In genomic region chr7:143240323-143241168, GRCh38 we compare ENCODE assay signal across 8 cellular contexts. TPM values are rescaled to one million over a fixed set of nuclear protein-coding genes. Genes with fewer than 3 reads are reported as not detected.
DNase-seq lines count a peak whose midpoint lies in the region; ATAC-seq and TF ChIP-seq lines count a peak whose summit lies in the region.

No MANE protein-coding gene starts in this region.

- H3K27me3 ChIP-seq in liver (ENCODE audit: control insufficient read depth in 4 of 4, insufficient read depth in 4 of 4, low read length in 3 of 4) = no peaks in the 10 kb centered on the region

- H3K4me1 ChIP-seq in liver (ENCODE audit: control insufficient read depth in 4 of 4, insufficient read depth in 4 of 4, low read length in 3 of 4) = peaks cover 2 to 19% (median 11%) of the 10 kb centered on the region in 4 donors

- H3K27ac Mint-ChIP-seq in activated B cell treated with CpG ODN at 0.5 μM for 24 hours (no peak overlapping the region), chondrocyte (ENCODE audit: unreplicated experiment) (peak overlapping the region; percentile 0)

- peak; percentile 68 for DNase-seq in AG09319 (ENCODE audit: extremely low read depth, low read depth)
- peak; percentile 53 for DNase-seq in NCI-H2196 treated with DMSO at 0.1 percent for 48 hours (lab: John Stamatoyannopoulos, UW; ENCODE audit: unreplicated experiment)
- no peak for DNase-seq in activated B cell treated with CpG ODN at 0.5 μM for 24 hours
- DNase-seq in chondrocyte (ENCODE audit: low spot score) = no peak
- peak; percentile 50 to 71 for DNase-seq in stimulated activated CD4-positive, alpha-beta T cell treated with anti-CD3 and anti-CD28 coated beads, Interleukin-4, amount 100 ng/mL, for 4 hours

- H3K9me3 Mint-ChIP-seq in activated B cell treated with CpG ODN at 0.5 μM for 24 hours (peaks cover 16% of the 10 kb centered on the region), chondrocyte (ENCODE audit: low read depth) (peaks cover 18% of the 10 kb centered on the region)

- H3K27me3 Mint-ChIP-seq in activated B cell treated with CpG ODN at 0.5 μM for 24 hours (peaks cover 14% of the 10 kb centered on the region), chondrocyte (ENCODE audit: low read depth) (peaks cover 2% of the 10 kb centered on the region)

- ATAC-seq in GM18861 (IDR thresholded peaks at IDR 0.05; ENCODE audit: unreplicated experiment) (peak; percentile 93), HG03097 (IDR thresholded peaks at IDR 0.05; ENCODE audit: low FRiP score, unreplicated experiment) (peak; percentile 85), activated B cell treated with CpG ODN at 0.5 μM for 24 hours (ENCODE audit: low read depth) (peak; percentile 98)

- intact Hi-C loops in activated B cell treated with CpG ODN at 0.5 μM for 24 hours (cut with micrococcal nuclease) = loop anchor here (1.0 to 10.0 kb wide), 10 partner anchors 17 to 1154 kb away; partner anchors contain the start of genes CASP2, EPHA1 and FAM131B

- CTCF ChIA-PET in activated B cell treated with CpG ODN at 0.5 μM for 24 hours (lab: Charles Lee) = interaction anchor here (0.6 to 4.3 kb wide), 46 partner anchors 8 to 1197 kb away, joined by 3 to 118 read pairs (median 5); partner anchors contain the start of genes CASP2, EPHA1 and GSTK1

- POLR2A ChIA-PET in activated B cell treated with CpG ODN at 0.5 μM for 24 hours (lab: Charles Lee) = interaction anchor here (1.3 to 1.5 kb wide), 2 partner anchors 23 to 140 kb away, joined by 4 to 10 read pairs; partner anchors contain the start of gene GSTK1

- H3K36me3 ChIP-seq in liver (ENCODE audit: control insufficient read depth in 4 of 4, insufficient read depth in 3 of 4, low read depth in 1 of 4, low read length in 3 of 4) = no peaks in the 10 kb centered on the region

- peak; percentile 91 to 97 for TF ChIP-seq RAD21 in liver (IDR thresholded peaks at IDR 0.05)

- peak overlapping the region in 2 of 3 donors; percentile 8 to 22 for H3K4me3 ChIP-seq in liver (ENCODE audit: low read depth in 1 of 3, low read length in 3 of 3)

- TF ChIP-seq CTCF in AG09319 (IDR thresholded peaks at IDR 0.05; ENCODE audit: low read depth, low read length) (peak; percentile 95), activated B cell treated with CpG ODN at 0.5 μM for 24 hours (IDR thresholded peaks at IDR 0.05) (peak; percentile 51), chondrocyte (IDR thresholded peaks at IDR 0.05) (peak; percentile 97), liver (IDR thresholded peaks at IDR 0.05; ENCODE audit: low read depth, low read length, missing input control) (peak; percentile 92)

- peaks cover 5% of the 10 kb centered on the region for H3K4me1 Mint-ChIP-seq in activated B cell treated with CpG ODN at 0.5 μM for 24 hours
- H3K4me1 Mint-ChIP-seq in chondrocyte (ENCODE audit: low read depth) = peaks cover 18% of the 10 kb centered on the region

- H3K4me3 Mint-ChIP-seq in activated B cell treated with CpG ODN at 0.5 μM for 24 hours = no peak overlapping the region
- H3K4me3 Mint-ChIP-seq in chondrocyte (ENCODE audit: unreplicated experiment) = no peak overlapping the region

- H3K27ac ChIP-seq in liver (ENCODE audit: low read depth in 1 of 2, low read length in 2 of 2) = peak overlapping the region; percentile 29 to 73

- H3K36me3 Mint-ChIP-seq in activated B cell treated with CpG ODN at 0.5 μM for 24 hours (ENCODE audit: low read depth) (no peaks in the 10 kb centered on the region), chondrocyte (ENCODE audit: low read depth) (peaks cover 9% of the 10 kb centered on the region)

- 7% methylated on average over 8 of the region's 8 CpGs for WGBS in liver

- H3K9me3 ChIP-seq in liver (ENCODE audit: control insufficient read depth in 4 of 4, low read length in 3 of 4) = peaks cover 0 to 2% (median under 1%) of the 10 kb centered on the region in 4 donors

- H3K9ac ChIP-seq in liver (ENCODE audit: low read depth in 1 of 2, low read length in 2 of 2) = peak overlapping the region in 1 of 2 donors; percentile 39

TF ChIP-seq in liver, 16 proteins besides CTCF, POLR2A, EP300 and RAD21:
- TF ChIP-seq GABPA (IDR thresholded peaks at IDR 0.05 in 1 of 2, conservative IDR thresholded peaks at IDR 0.05 in 1 of 2) = no peak
- peak; percentile 64 to 68 for TF ChIP-seq RXRA (IDR thresholded peaks at IDR 0.05)
- peak; percentile 5 for TF ChIP-seq FOXA2 (IDR thresholded peaks at IDR 0.05)
- no peak for TF ChIP-seq EGR1 (IDR thresholded peaks at IDR 0.05; ENCODE audit: low read depth in 2 of 2)
- peak; percentile 83 for TF ChIP-seq ATF3 (IDR thresholded peaks at IDR 0.05)
- TF ChIP-seq HNF4A (conservative IDR thresholded peaks at IDR 0.05) = peak; percentile 83 to 88
- TF ChIP-seq FOXA1 (IDR thresholded peaks at IDR 0.05) = no peak
- TF ChIP-seq HNF4G (IDR thresholded peaks at IDR 0.05) = peak; percentile 58
- TF ChIP-seq YY1 (IDR thresholded peaks at IDR 0.05) = no peak
- TF ChIP-seq REST (IDR thresholded peaks at IDR 0.05) = no peak
- TF ChIP-seq, protein P1, sequence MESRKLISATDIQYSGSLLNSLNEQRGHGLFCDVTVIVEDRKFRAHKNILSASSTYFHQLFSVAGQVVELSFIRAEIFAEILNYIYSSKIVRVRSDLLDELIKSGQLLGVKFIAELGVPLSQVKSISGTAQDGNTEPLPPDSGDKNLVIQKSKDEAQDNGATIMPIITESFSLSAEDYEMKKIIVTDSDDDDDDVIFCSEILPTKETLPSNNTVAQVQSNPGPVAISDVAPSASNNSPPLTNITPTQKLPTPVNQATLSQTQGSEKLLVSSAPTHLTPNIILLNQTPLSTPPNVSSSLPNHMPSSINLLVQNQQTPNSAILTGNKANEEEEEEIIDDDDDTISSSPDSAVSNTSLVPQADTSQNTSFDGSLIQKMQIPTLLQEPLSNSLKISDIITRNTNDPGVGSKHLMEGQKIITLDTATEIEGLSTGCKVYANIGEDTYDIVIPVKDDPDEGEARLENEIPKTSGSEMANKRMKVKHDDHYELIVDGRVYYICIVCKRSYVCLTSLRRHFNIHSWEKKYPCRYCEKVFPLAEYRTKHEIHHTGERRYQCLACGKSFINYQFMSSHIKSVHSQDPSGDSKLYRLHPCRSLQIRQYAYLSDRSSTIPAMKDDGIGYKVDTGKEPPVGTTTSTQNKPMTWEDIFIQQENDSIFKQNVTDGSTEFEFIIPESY (IDR thresholded peaks at IDR 0.05) = no peak
- TF ChIP-seq JUND (IDR thresholded peaks at IDR 0.05) = peak; percentile 26 to 44
- TF ChIP-seq, protein P2, sequence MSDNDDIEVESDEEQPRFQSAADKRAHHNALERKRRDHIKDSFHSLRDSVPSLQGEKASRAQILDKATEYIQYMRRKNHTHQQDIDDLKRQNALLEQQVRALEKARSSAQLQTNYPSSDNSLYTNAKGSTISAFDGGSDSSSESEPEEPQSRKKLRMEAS (IDR thresholded peaks at IDR 0.05) = no peak
- no peak for TF ChIP-seq NR2F2 (IDR thresholded peaks at IDR 0.05)
- no peak for TF ChIP-seq TAF1 (conservative IDR thresholded peaks at IDR 0.05)
- peak; percentile 72 for TF ChIP-seq SP1 (IDR thresholded peaks at IDR 0.05)

RNA-seq across cellular contexts. Expression of gene TAS2R40, which starts 18.7 kb away (rescaled TPM):
- total RNA-seq in activated B cell treated with CpG ODN at 0.5 μM for 24 hours (not detected in 2 replicates), chondrocyte (not detected in 3 replicates), liver (not detected)
- not detected for polyA plus RNA-seq in liver

RNA-seq across cellular contexts. Expression of gene GSTK1, which starts 22.7 kb away (rescaled TPM):
- total RNA-seq in activated B cell treated with CpG ODN at 0.5 μM for 24 hours (144 and 150 TPM in 2 replicates), chondrocyte (70.1 to 79.6 TPM (median 79.4 TPM) in 3 replicates), liver (100 to 1,000 TPM in 1 of 2 donors, 10 to 100 TPM in 1; 98.9 to 178 TPM)
- polyA plus RNA-seq in liver = 100 to 1,000 TPM; 195 to 253 TPM

RNA-seq across cellular contexts. Expression of gene TMEM139, which starts 44.2 kb away (rescaled TPM):
- total RNA-seq in activated B cell treated with CpG ODN at 0.5 μM for 24 hours = 0.34 and 0.47 TPM in 2 replicates
- total RNA-seq in chondrocyte = not detected in 3 replicates
- total RNA-seq in liver = 1 to 10 TPM; 3.0 to 3.9 TPM
- polyA plus RNA-seq in liver = 1 to 10 TPM; 7.0 to 8.6 TPM

RNA-seq across cellular contexts. Expression of gene CASP2, which starts 47.6 kb away (rescaled TPM):
- total RNA-seq in activated B cell treated with CpG ODN at 0.5 μM for 24 hours (59.5 and 62.2 TPM in 2 replicates), chondrocyte (28.7 to 31.5 TPM (median 30.3 TPM) in 3 replicates), liver (10 to 100 TPM in 1 of 2 donors, 1 to 10 TPM in 1; 4.5 to 11.3 TPM)
- polyA plus RNA-seq in liver = 1 to 10 TPM; 3.4 to 3.7 TPM

RNA-seq across cellular contexts. Expression of gene TAS2R39, which starts 57.3 kb away (rescaled TPM):
- total RNA-seq in activated B cell treated with CpG ODN at 0.5 μM for 24 hours = not detected in 2 replicates
- not detected in 3 replicates for total RNA-seq in chondrocyte
- not detected for total RNA-seq in liver
- polyA plus RNA-seq in liver = not detected

Comparison
In these comparisons a context has a peak if more than half of its experiments do, and no peak if none do; other contexts are left out.
1. DNase-seq: peak in AG09319 (single experiment), NCI-H2196 treated with DMSO at 0.1 percent for 48 hours (single experiment) and stimulated activated CD4-positive, alpha-beta T cell treated with anti-CD3 and anti-CD28 coated beads, Interleukin-4, amount 100 ng/mL, for 4 hours (2 of 2); none in activated B cell treated with CpG ODN at 0.5 μM for 24 hours (single experiment) and chondrocyte (single experiment).
2. Peak in every context shown above with its lines, with median percentiles within 50 percentile points of each other: CTCF ChIP-seq and ATAC-seq.